8 cellular contexts compared by ENCODE assay signal in the genomic region with DNA sequence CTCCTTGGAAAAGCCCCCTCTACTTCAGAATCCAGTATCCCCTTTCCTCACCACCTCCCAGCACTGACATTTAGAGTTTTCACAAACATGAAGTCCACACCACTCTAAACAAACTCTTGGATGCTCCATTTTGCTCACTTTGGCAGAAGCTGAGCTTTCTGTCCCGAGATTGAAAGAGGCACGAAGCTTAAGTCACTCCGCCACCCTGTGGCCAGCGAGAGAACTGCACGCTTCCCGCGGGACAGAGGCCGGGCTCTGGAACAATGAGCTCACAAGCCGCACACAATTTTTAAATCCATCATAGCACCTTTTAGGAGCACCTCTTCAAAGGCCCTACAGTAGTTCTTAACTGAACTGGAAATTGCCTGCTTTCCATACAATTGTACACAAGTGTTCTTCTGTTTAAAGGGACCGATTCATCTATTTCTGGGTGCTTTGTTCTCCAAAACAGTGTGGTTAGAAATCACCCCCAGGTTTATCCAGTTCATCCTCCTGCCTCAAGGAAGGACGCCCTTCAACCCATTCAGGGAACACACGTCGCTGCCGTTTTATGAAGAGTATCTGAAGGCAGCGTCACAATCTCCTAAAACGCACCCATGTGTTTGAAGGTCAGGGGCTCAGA.
A peak's percentile ranks its signal among the peaks of the same experiment; 100 is the strongest.
DNase-seq lines count a peak whose midpoint lies in the region; ATAC-seq and TF ChIP-seq lines count a peak whose summit lies in the region.

No MANE protein-coding gene starts in this region.

- peak; percentile 98 for TF ChIP-seq CTCF in AG10803 (conservative IDR thresholded peaks at IDR 0.05; ENCODE audit: low read length)

- H3K27me3 Mint-ChIP-seq in activated naive CD4-positive, alpha-beta T cell treated with anti-CD3 and anti-CD28 coated beads, Interleukin-2, amount 10 ng/mL, durations not matched to agents 7 days and 5 days, result peaks cover 42% of the 10 kb centered on the region

- ATAC-seq in GM19372 (IDR thresholded peaks at IDR 0.05; ENCODE audit: low read depth, unreplicated experiment), result peak; percentile 66

- intact Hi-C loops in head of caudate nucleus (cut with DNase I) (loop anchor here (5.0 kb wide), 1 partner anchor 1247 kb away; no protein-coding TSS in a partner anchor), posterior vena cava (cut with DNase I) (loop anchor here (10.0 kb wide), 3 partner anchors 1239 to 1319 kb away; no protein-coding TSS in a partner anchor)

- CTCF ChIA-PET in activated naive CD4-positive, alpha-beta T cell treated with anti-CD3 and anti-CD28 coated beads, Interleukin-2, amount 10 ng/mL, durations not matched to agents 7 days and 5 days (lab: Charles Lee), result interaction anchor here (0.6 to 5.7 kb wide), 33 partner anchors 9 to 1325 kb away, joined by 3 to 68 read pairs (median 3); no protein-coding TSS in a partner anchor

- no peak overlapping the region for H3K4me3 Mint-ChIP-seq in activated naive CD4-positive, alpha-beta T cell treated with anti-CD3 and anti-CD28 coated beads, Interleukin-2, amount 10 ng/mL, durations not matched to agents 7 days and 5 days

- H3K36me3 Mint-ChIP-seq in activated naive CD4-positive, alpha-beta T cell treated with anti-CD3 and anti-CD28 coated beads, Interleukin-2, amount 10 ng/mL, durations not matched to agents 7 days and 5 days, result no peaks in the 10 kb centered on the region

- H3K9me3 Mint-ChIP-seq in activated naive CD4-positive, alpha-beta T cell treated with anti-CD3 and anti-CD28 coated beads, Interleukin-2, amount 10 ng/mL, durations not matched to agents 7 days and 5 days, result no peaks in the 10 kb centered on the region

- peaks cover 3% of the 10 kb centered on the region for H3K4me1 Mint-ChIP-seq in activated naive CD4-positive, alpha-beta T cell treated with anti-CD3 and anti-CD28 coated beads, Interleukin-2, amount 10 ng/mL, durations not matched to agents 7 days and 5 days

- no peak overlapping the region for H3K27ac Mint-ChIP-seq in activated naive CD4-positive, alpha-beta T cell treated with anti-CD3 and anti-CD28 coated beads, Interleukin-2, amount 10 ng/mL, durations not matched to agents 7 days and 5 days

- no peak overlapping the region for H3K4me3 ChIP-seq in AG10803 (ENCODE audit: low read length)

- DNase-seq in AG10803 (ENCODE audit: low read depth) (peak; percentile 77), NCI-H1048 (lab: John Stamatoyannopoulos, UW) (peak; percentile 74), SKM-1 (lab: John Stamatoyannopoulos, UW; ENCODE audit: unreplicated experiment) (peak; percentile 56), head of caudate nucleus (peak; percentile 57 to 95 (median 89)), posterior vena cava (ENCODE audit: low spot score) (peak; percentile 94), ureter (ENCODE audit: low spot score) (peak; percentile 89)
- DNase-seq in activated naive CD4-positive, alpha-beta T cell treated with anti-CD3 and anti-CD28 coated beads, Interleukin-2, amount 10 ng/mL, durations not matched to agents 7 days and 5 days, result peak; percentile 79
